In genomic region chr6:31963921-31964320, GRCh38 we compare ENCODE assay signal across 19 cellular contexts. TPM values are rescaled to one million over a fixed set of nuclear protein-coding genes. Genes with fewer than 3 reads are reported as not detected.
"Had no signal": no experiment of that assay in that cellular context is flagged by ENCODE, and none has a peak within 500 bp of the region (broad histone marks: within the 10 kb centered on the region; RNA-seq: fewer than 3 reads in every experiment).

No MANE protein-coding gene starts in this region.

- H3K4me3 Mint-ChIP-seq: endodermal cell; naive thymus-derived CD4-positive, alpha-beta T cell; nephron progenitor cell had no signal

- H3K27ac ChIP-seq: coronary artery, foreskin keratinocyte, neutrophil, ovary, right atrium auricular region, stomach, thoracic aorta, transverse colon had no signal

- H3K4me3 ChIP-seq: coronary artery, ovary, right atrium auricular region, stomach, thoracic aorta, transverse colon had no signal

- H3K9me3 Mint-ChIP-seq: endodermal cell; naive thymus-derived CD4-positive, alpha-beta T cell; nephron progenitor cell had no signal

- ATAC-seq: foreskin keratinocyte; naive thymus-derived CD4-positive, alpha-beta T cell had no signal

- H3K27me3 Mint-ChIP-seq: naive thymus-derived CD4-positive, alpha-beta T cell had no signal

- H3K27ac Mint-ChIP-seq: endodermal cell, nephron progenitor cell had no signal

- H3K9me3 ChIP-seq: neutrophil, ovary, right atrium auricular region, stomach, thoracic aorta, transverse colon had no signal

- H3K4me1 ChIP-seq: foreskin keratinocyte had no signal

- DNase-seq: effector CD4-positive, alpha-beta T cell; endodermal cell; erythroblast; foreskin keratinocyte; head of caudate nucleus; hypothalamus; kidney glomerular epithelial cell; naive thymus-derived CD4-positive, alpha-beta T cell; nephron progenitor cell; ovary; small intestine; stimulated activated CD4-positive, alpha-beta T cell treated with anti-CD3 and anti-CD28 coated beads, Interleukin-2, amount 100 ng/mL, for 48 hours; stomach; substantia nigra; transverse colon had no signal

- H3K27me3 ChIP-seq: foreskin keratinocyte, neutrophil, ovary, right atrium auricular region, stomach, transverse colon had no signal

RNA-seq across cellular contexts. Expression of gene C4A, which starts 17.9 kb away (rescaled TPM):
- polyA plus RNA-seq: naive thymus-derived CD4-positive, alpha-beta T cell had no signal
